In genomic region chr3:135516143-135516542, GRCh38 we compare ENCODE assay signal across 13 cellular contexts.
A peak's percentile ranks its signal among the peaks of the same experiment; 100 is the strongest.
DNase-seq lines count a peak whose midpoint lies in the region; ATAC-seq and TF ChIP-seq lines count a peak whose summit lies in the region.
"Had no signal": no experiment of that assay in that cellular context is flagged by ENCODE, and none has a peak within 500 bp of the region (broad histone marks: within the 10 kb centered on the region; RNA-seq: fewer than 3 reads in every experiment).

No MANE protein-coding gene starts in this region.

- H3K9me3 ChIP-seq in AG04450 (ENCODE audit: control insufficient read depth, insufficient read depth, low read length) (no peaks in the 10 kb centered on the region), H9 (ENCODE audit: control insufficient read depth, low read depth, low read length) (no peaks in the 10 kb centered on the region), WERI-Rb-1 (ENCODE audit: severe bottlenecking) (no peaks in the 10 kb centered on the region)
- H3K9me3 ChIP-seq: ascending aorta, lower lobe of right lung had no signal

- DNase-seq in AG04450 (ENCODE audit: low read depth, low spot score) (no peak), H9 (peak; percentile 75), WERI-Rb-1 (peak; percentile 9), iPS DF 19.7 (ENCODE audit: low read depth, low spot score) (peak; percentile 50), GM10266 (ENCODE audit: extremely low spot score) (no peak), Right ventricle myocardium superior (no peak)
- DNase-seq: CD4-positive, alpha-beta T cell; lower lobe of right lung; NCI-H446 treated with DMSO at 0.1 percent for 48 hours had no signal

- H3K23ac ChIP-seq in H9 (ENCODE audit: insufficient read length, low read depth, low read length), result no peak overlapping the region

- no peak overlapping the region for H3K56ac ChIP-seq in H9 (ENCODE audit: insufficient read length, low read depth, low read length)

- no peaks in the 10 kb centered on the region for H3K27me3 ChIP-seq in AG04450 (ENCODE audit: control insufficient read depth, insufficient read depth, low read length)
- no peaks in the 10 kb centered on the region for H3K27me3 ChIP-seq in H9 (ENCODE audit: insufficient read depth, low read length)
- no peaks in the 10 kb centered on the region for H3K27me3 ChIP-seq in WERI-Rb-1 (ENCODE audit: insufficient read depth, low read depth, severe bottlenecking)
- H3K27me3 ChIP-seq: ascending aorta had no signal

- no peak overlapping the region for H4K8ac ChIP-seq in H9 (replicated peaks; ENCODE audit: insufficient read length, low read depth, low read length)

- H3T11ph ChIP-seq in H9 (ENCODE audit: low read length), result no peak overlapping the region

- intact Hi-C loops in Right ventricle myocardium superior (cut with DNase I), result no loop called here

- H3K4me3 ChIP-seq in AG04450 (ENCODE audit: low read depth, low read length) (no peak overlapping the region), WERI-Rb-1 (ENCODE audit: low read depth, low read length) (no peak overlapping the region)
- H3K4me3 ChIP-seq: ascending aorta, lower lobe of right lung had no signal

- no CpG with 5 or more reads among the region's 3 CpGs for WGBS in H9 (ENCODE audit: extremely low coverage, insufficient read length, low lambda C conversion rate)

- CTCF ChIA-PET in AG04450 (lab: Charles Lee), result interaction anchor here (1.1 to 1.4 kb wide), 3 partner anchors 9 to 15 kb away, joined by 3 to 8 read pairs (median 3); no protein-coding TSS in a partner anchor

- no peak overlapping the region for H2BK5ac ChIP-seq in H9 (ENCODE audit: insufficient read length, low read length)

- no peak overlapping the region for H3K4me3 Mint-ChIP-seq in H9
- H3K4me3 Mint-ChIP-seq: CD4-positive, alpha-beta T cell; T-helper 1 cell treated with Interleukin-12 subunit alpha and Interleukin-12 subunit beta and Interleukin-4 antibody, amounts not matched to agents 30 μg/mL and 1 μg/mL, for 36 hours had no signal

- POLR2A ChIA-PET in AG04450 (lab: Yijun Ruan, JAX), result no interaction called here

- no peaks in the 10 kb centered on the region for H3K79me1 ChIP-seq in H9 (ENCODE audit: insufficient read depth, low read depth, low read length, poor library complexity, severe bottlenecking)

- no peaks in the 10 kb centered on the region for H3K23me2 ChIP-seq in H9 (ENCODE audit: insufficient read length, low read depth, low read length, poor library complexity, severe bottlenecking)

- H3K27ac Mint-ChIP-seq in H9, result no peak overlapping the region
- H3K27ac Mint-ChIP-seq: CD4-positive, alpha-beta T cell; T-helper 1 cell treated with Interleukin-12 subunit alpha and Interleukin-12 subunit beta and Interleukin-4 antibody, amounts not matched to agents 30 μg/mL and 1 μg/mL, for 36 hours had no signal

- no peak overlapping the region for H2BK20ac ChIP-seq in H9 (ENCODE audit: low read depth, low read length, poor library complexity, severe bottlenecking)

- no peak overlapping the region for H3K14ac ChIP-seq in H9 (ENCODE audit: insufficient read depth, low read length)

- no peak overlapping the region for H3K4me2 ChIP-seq in H9 (ENCODE audit: insufficient read depth, insufficient read length, low read length)

- H3K4me1 Mint-ChIP-seq in H9, result peaks cover 12 to 20% of the 10 kb centered on the region in 2 experiments

- ATAC-seq in GM21390 (IDR thresholded peaks at IDR 0.05; ENCODE audit: unreplicated experiment) (no peak), Right ventricle myocardium superior (ENCODE audit: poor library complexity) (no peak), HG02852 (IDR thresholded peaks at IDR 0.05; ENCODE audit: unreplicated experiment) (no peak)
- ATAC-seq: lower lobe of right lung had no signal

- H4K5ac ChIP-seq in H9 (ENCODE audit: insufficient read length, low read depth, low read length), result no peak overlapping the region

- H4K20me1 ChIP-seq in H9 (ENCODE audit: control insufficient read depth, insufficient read depth, insufficient read length), result no peaks in the 10 kb centered on the region

- H3K9me3 Mint-ChIP-seq in H9, result no peaks in the 10 kb centered on the region; a peak in 2 of 5 replicates
- H3K9me3 Mint-ChIP-seq: T-helper 1 cell treated with Interleukin-12 subunit alpha and Interleukin-12 subunit beta and Interleukin-4 antibody, amounts not matched to agents 30 μg/mL and 1 μg/mL, for 36 hours had no signal

- H3K27ac ChIP-seq in AG04450 (ENCODE audit: low read depth, low read length) (no peak overlapping the region), H9 (ENCODE audit: insufficient read length, low read depth, low read length) (no peak overlapping the region), WERI-Rb-1 (no peak overlapping the region)
- H3K27ac ChIP-seq: ascending aorta, lower lobe of right lung had no signal

- H2AFZ ChIP-seq in H9 (ENCODE audit: low read length), result peak overlapping the region; percentile 75

- H3K18ac ChIP-seq in H9 (ENCODE audit: insufficient read length, low read depth, low read length), result no peak overlapping the region

- H2BK12ac ChIP-seq in H9 (ENCODE audit: insufficient read length, low read depth, low read length), result no peak overlapping the region

- H4K91ac ChIP-seq in H9 (ENCODE audit: insufficient read length, low read depth, low read length), result no peak overlapping the region

- H2AK5ac ChIP-seq in H9 (ENCODE audit: insufficient read length, low read length), result no peak overlapping the region

- no peak overlapping the region for H2BK15ac ChIP-seq in H9 (ENCODE audit: low read depth, low read length)

- peaks cover 2% of the 10 kb centered on the region; the same call in 1 of the 2 replicates for H3K27me3 Mint-ChIP-seq in H9 (ENCODE audit: low read depth)
- H3K27me3 Mint-ChIP-seq: CD4-positive, alpha-beta T cell had no signal

- TF ChIP-seq CTCF in AG04450 (IDR thresholded peaks at IDR 0.05; ENCODE audit: low read depth, low read length) (peak; percentile 36; the same call in 1 of the 2 replicates), H9 (conservative IDR thresholded peaks at IDR 0.05) (peak; percentile 77), WERI-Rb-1 (IDR thresholded peaks at IDR 0.05; ENCODE audit: low read depth, low read length) (peak; percentile 59), GM10266 (IDR thresholded peaks at IDR 0.05; ENCODE audit: control insufficient read depth, insufficient read depth, low read depth, missing control alignments) (no peak)

- no peaks in the 10 kb centered on the region for H3K79me2 ChIP-seq in H9 (ENCODE audit: insufficient read depth, low read length)

- H3K4me1 ChIP-seq in H9 (ENCODE audit: insufficient read depth, low read length), result no peaks in the 10 kb centered on the region
- H3K4me1 ChIP-seq: ascending aorta, lower lobe of right lung had no signal

- no peaks in the 10 kb centered on the region for H3K36me3 ChIP-seq in WERI-Rb-1
- H3K36me3 ChIP-seq: ascending aorta, lower lobe of right lung had no signal

- H3K4ac ChIP-seq in H9 (ENCODE audit: low read depth, low read length), result no peak overlapping the region

- no peak overlapping the region for H3K9ac ChIP-seq in H9 (ENCODE audit: extremely low read depth, insufficient read length, low read length)

- H3K36me3 Mint-ChIP-seq in H9 (ENCODE audit: insufficient read depth in 1 of 3, low read depth in 3 of 3), result no peaks in the 10 kb centered on the region; a peak in 1 of 7 replicates

- no peak overlapping the region for H2BK120ac ChIP-seq in H9 (ENCODE audit: low read depth, low read length, poor library complexity, severe bottlenecking)

Comparison
In these comparisons a context has a peak if more than half of its experiments do, and no peak if none do; other contexts are left out.
1. DNase-seq: peak in H9 (single experiment), WERI-Rb-1 (single experiment) and iPS DF 19.7 (single experiment); none in AG04450 (single experiment), GM10266 (single experiment) and Right ventricle myocardium superior (single experiment).